31 cellular contexts compared by ENCODE assay signal in genomic region chr10:110957603-110958002, GRCh38.
"Had no signal": no experiment of that assay in that cellular context is flagged by ENCODE, and none has a peak within 500 bp of the region (broad histone marks: within the 10 kb centered on the region; RNA-seq: fewer than 3 reads in every experiment).

No MANE protein-coding gene starts in this region.

- H3K4me2 ChIP-seq: neural progenitor cell had no signal

- H3K36me3 ChIP-seq: left lung, lower lobe of right lung, neural progenitor cell, right atrium auricular region, uterus had no signal

- H3K4me3 Mint-ChIP-seq: immature natural killer cell; natural killer cell; nephron progenitor cell; neural progenitor cell; stimulated activated effector memory CD8-positive, alpha-beta T cell treated with anti-CD3 and anti-CD28 coated beads, Interleukin-12 subunit alpha, Interleukin-12 subunit beta, amount 100 ng/mL, for 72 hours; stimulated activated naive CD8-positive, alpha-beta T cell treated with anti-CD3 and anti-CD28 coated beads, Interleukin-15, amount 100 ng/mL, for 72 hours; type B pancreatic cell had no signal

- ATAC-seq: left colon; left lung; lower lobe of right lung; natural killer cell; sciatic nerve; stimulated activated effector memory CD8-positive, alpha-beta T cell treated with anti-CD3 and anti-CD28 coated beads, Interleukin-12 subunit alpha, Interleukin-12 subunit beta, amount 100 ng/mL, for 72 hours; stimulated activated naive CD8-positive, alpha-beta T cell treated with anti-CD3 and anti-CD28 coated beads, Interleukin-15, amount 100 ng/mL, for 72 hours had no signal

- H3K4me1 ChIP-seq: neural progenitor cell, uterus had no signal

- H3K9me3 ChIP-seq: left lung, lower lobe of right lung, neutrophil, right atrium auricular region, tibial nerve, uterus had no signal

- H2AFZ ChIP-seq: neural progenitor cell, parathyroid adenoma had no signal

- H3K4me3 ChIP-seq: left lung, lower lobe of right lung, neural progenitor cell, right atrium auricular region, skin epidermis, tibial nerve, uterus had no signal

- H3K27me3 Mint-ChIP-seq: naive B cell; progenitor cell of endocrine pancreas; stimulated activated naive CD8-positive, alpha-beta T cell treated with anti-CD3 and anti-CD28 coated beads, Interleukin-15, amount 100 ng/mL, for 72 hours; type B pancreatic cell had no signal

- H3K27me3 ChIP-seq: left lung, neural progenitor cell, neutrophil, right atrium auricular region, tibial nerve, uterus had no signal

- H3K27ac ChIP-seq: left lung, lower lobe of right lung, neural progenitor cell, neutrophil, parathyroid adenoma, right atrium auricular region, skin epidermis, tibial nerve, uterus had no signal

- DNase-seq: hypothalamus; immature natural killer cell; kidney; left colon; left lung; lower lobe of right lung; mammary epithelial cell; mesenchymal stem cell; naive B cell; natural killer cell; nephron progenitor cell; occipital lobe; stimulated activated CD4-positive, alpha-beta T cell treated with anti-CD3 and anti-CD28 coated beads, Interleukin-12 subunit alpha, Interleukin-12 subunit beta, amount 100 ng/mL, for 4 hours; stimulated activated CD4-positive, alpha-beta T cell treated with anti-CD3 and anti-CD28 coated beads, Interleukin-15, amount 100 ng/mL, for 24 hours; stimulated activated CD4-positive, alpha-beta T cell treated with anti-CD3 and anti-CD28 coated beads, Interleukin-2, amount 100 ng/mL, for 24 hours; stimulated activated CD4-positive, alpha-beta T cell treated with anti-CD3 and anti-CD28 coated beads, Interleukin-4, amount 100 ng/mL, for 1 hour; stimulated activated naive CD4-positive, alpha-beta T cell treated with Interleukin-2 at 50 U/mL for 16 hours; stimulated activated naive CD8-positive, alpha-beta T cell treated with anti-CD3 and anti-CD28 coated beads, Interleukin-15, amount 100 ng/mL, for 72 hours; substantia nigra; uterus had no signal

- H3K36me3 Mint-ChIP-seq: natural killer cell had no signal

- H3K27ac Mint-ChIP-seq: nephron progenitor cell; neural progenitor cell; progenitor cell of endocrine pancreas; stimulated activated effector memory CD8-positive, alpha-beta T cell treated with anti-CD3 and anti-CD28 coated beads, Interleukin-12 subunit alpha, Interleukin-12 subunit beta, amount 100 ng/mL, for 72 hours; stimulated activated naive CD8-positive, alpha-beta T cell treated with anti-CD3 and anti-CD28 coated beads, Interleukin-15, amount 100 ng/mL, for 72 hours; type B pancreatic cell had no signal

- H3K4me1 Mint-ChIP-seq: nephron progenitor cell, neural progenitor cell had no signal

- H3K9me3 Mint-ChIP-seq: immature natural killer cell; natural killer cell; neural progenitor cell; stimulated activated effector memory CD8-positive, alpha-beta T cell treated with anti-CD3 and anti-CD28 coated beads, Interleukin-12 subunit alpha, Interleukin-12 subunit beta, amount 100 ng/mL, for 72 hours; stimulated activated naive CD8-positive, alpha-beta T cell treated with anti-CD3 and anti-CD28 coated beads, Interleukin-15, amount 100 ng/mL, for 72 hours had no signal

- FAIRE-seq: islet of Langerhans, kidney had no signal

- H3K9ac ChIP-seq: neural progenitor cell, parathyroid adenoma had no signal
